10 cellular contexts compared by ENCODE assay signal in genomic region chrX:38799995-38800394, GRCh38. TPM values are rescaled to one million over a fixed set of nuclear protein-coding genes. Genes with fewer than 3 reads are reported as not detected.
A peak's percentile ranks its signal among the peaks of the same experiment; 100 is the strongest.
DNase-seq lines count a peak whose midpoint lies in the region; ATAC-seq, FAIRE-seq and TF ChIP-seq lines count a peak whose summit lies in the region.
"Had no signal": no experiment of that assay in that cellular context is flagged by ENCODE, and none has a peak within 500 bp of the region (broad histone marks: within the 10 kb centered on the region; RNA-seq: fewer than 3 reads in every experiment).

No MANE protein-coding gene starts in this region.

- peak; percentile 38 for FAIRE-seq in GM12891 (lab: Jason Lieb, UNC)

- H3K4me3 Mint-ChIP-seq in CD4-positive, alpha-beta T cell = peak overlapping the region; percentile 25

- peak overlapping the region; percentile 70 for H3K27ac Mint-ChIP-seq in CD4-positive, alpha-beta T cell
- H3K27ac Mint-ChIP-seq: activated T-helper 17 cell treated with anti-CD3 and anti-CD28 coated beads, Interleukin-2, amount 50 U/mL, for 72 hours had no signal

- TF ChIP-seq POLR2A in GM12891 (IDR thresholded peaks at IDR 0.05; ENCODE audit: low read depth, low read length) = no peak

- no peak for ATAC-seq in CD4-positive, alpha-beta T cell (ENCODE audit: poor library complexity)
- ATAC-seq: activated T-helper 17 cell treated with anti-CD3 and anti-CD28 coated beads, Interleukin-2, amount 50 U/mL, for 72 hours had no signal

- peaks cover 26% of the 10 kb centered on the region for H3K4me1 Mint-ChIP-seq in CD4-positive, alpha-beta T cell (ENCODE audit: low read depth)
- H3K4me1 Mint-ChIP-seq: activated T-helper 17 cell treated with anti-CD3 and anti-CD28 coated beads, Interleukin-2, amount 50 U/mL, for 72 hours had no signal

- intact Hi-C loops in CD4-positive, alpha-beta T cell (cut with DNase I, micrococcal nuclease) = loop anchor here (1.0 to 10.0 kb wide), 4 partner anchors 75 to 187 kb away; no protein-coding TSS in a partner anchor

- H3K27me3 ChIP-seq in CD4-positive, alpha-beta T cell (ENCODE audit: control insufficient read depth, insufficient read depth, low read length) = no peaks in the 10 kb centered on the region
- H3K27me3 ChIP-seq in WERI-Rb-1 (ENCODE audit: insufficient read depth, low read depth, severe bottlenecking) = peaks cover 20% of the 10 kb centered on the region

- H3K27ac ChIP-seq in CD4-positive, alpha-beta T cell (ENCODE audit: low read depth, low read length) = no peak overlapping the region
- H3K27ac ChIP-seq in WERI-Rb-1 = no peak overlapping the region

- POLR2A ChIA-PET in CD4-positive, alpha-beta T cell (lab: Charles Lee) = interaction anchor here (2.7 kb wide), 1 partner anchor 12 kb away, joined by 17 read pairs; no protein-coding TSS in a partner anchor

- no peaks in the 10 kb centered on the region for H3K27me3 Mint-ChIP-seq in CD4-positive, alpha-beta T cell
- H3K27me3 Mint-ChIP-seq: activated T-helper 17 cell treated with anti-CD3 and anti-CD28 coated beads, Interleukin-2, amount 50 U/mL, for 72 hours had no signal

- DNase-seq in CD4-positive, alpha-beta T cell = peak in 4 of 10 experiments; percentile 5 to 24 (median 10)
- no peak for DNase-seq in GM12891 (ENCODE audit: insufficient read length, low spot score)
- peak; percentile 11 for DNase-seq in WERI-Rb-1
- peak; percentile 49 for DNase-seq in medulla oblongata (ENCODE audit: extremely low spot score)
- no peak for DNase-seq in NCI-H2227 (lab: John Stamatoyannopoulos, UW; ENCODE audit: unreplicated experiment)
- no peak for DNase-seq in stimulated activated CD4-positive, alpha-beta T cell treated with anti-CD3 and anti-CD28 coated beads, Interleukin-4, amount 100 ng/mL, for 4 hours
- DNase-seq in HT-29 (ENCODE audit: low spot score) = no peak
- DNase-seq: H9, NCI-H774 had no signal

- peaks cover 24% of the 10 kb centered on the region for H3K36me3 Mint-ChIP-seq in CD4-positive, alpha-beta T cell (ENCODE audit: low read depth)

- H3K9me3 Mint-ChIP-seq in CD4-positive, alpha-beta T cell = no peaks in the 10 kb centered on the region
- H3K9me3 Mint-ChIP-seq: activated T-helper 17 cell treated with anti-CD3 and anti-CD28 coated beads, Interleukin-2, amount 50 U/mL, for 72 hours had no signal

- CTCF ChIA-PET in CD4-positive, alpha-beta T cell (lab: Charles Lee) = interaction anchor here (1.0 kb wide), 2 partner anchors 80 to 184 kb away, joined by 3 to 4 read pairs; no protein-coding TSS in a partner anchor

- peaks cover 5% of the 10 kb centered on the region; the same call in 1 of the 2 replicates for H3K36me3 ChIP-seq in WERI-Rb-1

- peak; percentile 26 for TF ChIP-seq CTCF in CD4-positive, alpha-beta T cell (IDR thresholded peaks at IDR 0.05)
- 0 out of 2 replicates have a peak, but pooled peaks have one; percentile 2 for TF ChIP-seq CTCF in WERI-Rb-1 (IDR thresholded peaks at IDR 0.05; ENCODE audit: low read depth, low read length)

- no peak overlapping the region for H3K4me3 ChIP-seq in WERI-Rb-1 (ENCODE audit: low read depth, low read length)

- H3K9me3 ChIP-seq in CD4-positive, alpha-beta T cell (ENCODE audit: control insufficient read depth, low read length) = no peaks in the 10 kb centered on the region
- no peaks in the 10 kb centered on the region for H3K9me3 ChIP-seq in WERI-Rb-1 (ENCODE audit: severe bottlenecking)

TF ChIP-seq in GM12891, 5 proteins besides CTCF, POLR2A, EP300 and RAD21:
- TF ChIP-seq POLR2AphosphoS5 (IDR thresholded peaks at IDR 0.05; ENCODE audit: low read depth, low read length) (no peak), POU2F2 (IDR thresholded peaks at IDR 0.05; ENCODE audit: low read depth, low read length) (no peak), TAF1 (IDR thresholded peaks at IDR 0.05; ENCODE audit: low read depth, low read length) (no peak), PAX5 (IDR thresholded peaks at IDR 0.05; ENCODE audit: insufficient read depth, low read length, severe bottlenecking) (no peak), SPI1 (IDR thresholded peaks at IDR 0.05; ENCODE audit: low read depth, low read length) (no peak)

RNA-seq across cellular contexts. Expression of gene MID1IP1, which starts 1.3 kb away (rescaled TPM):
- 10 to 100 TPM; 37.0 to 40.9 TPM for total RNA-seq in CD4-positive, alpha-beta T cell
- polyA plus RNA-seq in GM12891 (2012; ENCODE audit: low read depth, missing spikeins) = 31.1 TPM
- 59.2 and 66.5 TPM in 2 replicates for total RNA-seq in HT-29 (2014; rRNA removed; shearing (Covaris generic))

Comparison
In these comparisons a context has a peak if more than half of its experiments do, and no peak if none do; other contexts are left out.
1. DNase-seq: peak in WERI-Rb-1 (single experiment) and medulla oblongata (single experiment); none in GM12891 (single experiment), NCI-H2227 (single experiment), stimulated activated CD4-positive, alpha-beta T cell treated with anti-CD3 and anti-CD28 coated beads, Interleukin-4, amount 100 ng/mL, for 4 hours (0 of 2) and HT-29 (single experiment).